11 cellular contexts compared by ENCODE assay signal in genomic region chr4:7462509-7462971, GRCh38. TPM values are rescaled to one million over a fixed set of nuclear protein-coding genes. Genes with fewer than 3 reads are reported as not detected.
DNase-seq lines count a peak whose midpoint lies in the region; ATAC-seq and TF ChIP-seq lines count a peak whose summit lies in the region.
"Had no signal": no experiment of that assay in that cellular context is flagged by ENCODE, and none has a peak within 500 bp of the region (broad histone marks: within the 10 kb centered on the region; RNA-seq: fewer than 3 reads in every experiment).

No MANE protein-coding gene starts in this region.

- no peak overlapping the region for H4K91ac ChIP-seq in mesenchymal stem cell (ENCODE audit: low read length)

- no peak overlapping the region for H2BK120ac ChIP-seq in mesenchymal stem cell (ENCODE audit: low read depth, low read length)

- no peak overlapping the region for H3K23ac ChIP-seq in mesenchymal stem cell (ENCODE audit: low read length in 2 of 2)

- H3K14ac ChIP-seq in mesenchymal stem cell (ENCODE audit: low read length in 2 of 2) = no peak overlapping the region

- ATAC-seq in GM21786 (IDR thresholded peaks at IDR 0.05; ENCODE audit: unreplicated experiment) (no peak), GM21825 (IDR thresholded peaks at IDR 0.05; ENCODE audit: unreplicated experiment) (no peak)

- WGBS in mesenchymal stem cell = 48% methylated on average over 11 of the region's 11 CpGs

- H4K8ac ChIP-seq in mesenchymal stem cell (ENCODE audit: low read length) = no peak overlapping the region

- H3K27me3 ChIP-seq in left ventricle myocardium inferior (ENCODE audit: low read depth) (peaks cover 17% of the 10 kb centered on the region), mesenchymal stem cell (ENCODE audit: control insufficient read depth in 1 of 2, insufficient read depth in 1 of 2, low read length in 2 of 2) (peaks cover 0 to 19% of the 10 kb centered on the region in 2 experiments)

- H3K36me3 ChIP-seq in left ventricle myocardium inferior = no peaks in the 10 kb centered on the region
- H3K36me3 ChIP-seq in mesenchymal stem cell (ENCODE audit: control insufficient read depth in 1 of 2, insufficient read depth in 2 of 2, low read depth in 1 of 2, low read length in 2 of 2) = no peaks in the 10 kb centered on the region

- intact Hi-C loops in left ventricle myocardium inferior (cut with micrococcal nuclease) = no loop called here

- H2BK12ac ChIP-seq in mesenchymal stem cell (ENCODE audit: low read length in 2 of 2) = no peak overlapping the region

- H2BK5ac ChIP-seq in mesenchymal stem cell (ENCODE audit: low read depth, low read length, poor library complexity, severe bottlenecking) = no peak overlapping the region

- no peak overlapping the region for H3K4me3 ChIP-seq in left ventricle myocardium inferior
- no peak overlapping the region for H3K4me3 ChIP-seq in mesenchymal stem cell (ENCODE audit: insufficient read depth in 1 of 2, low read depth in 1 of 2, low read length in 2 of 2)
- H3K4me3 ChIP-seq: PC-9 had no signal

- H3K4me1 ChIP-seq in left ventricle myocardium inferior (peaks cover 14% of the 10 kb centered on the region), mesenchymal stem cell (ENCODE audit: control insufficient read depth, insufficient read depth, low read depth, low read length) (peaks cover 18% of the 10 kb centered on the region)

- no peak overlapping the region for H3K4ac ChIP-seq in mesenchymal stem cell (ENCODE audit: low read depth in 1 of 2, low read length in 2 of 2)

- H3K9me3 ChIP-seq in left ventricle myocardium inferior (replicated peaks) (peaks cover 15% of the 10 kb centered on the region), mesenchymal stem cell (ENCODE audit: control insufficient read depth, low read length) (peaks cover 7% of the 10 kb centered on the region)

- no peak overlapping the region for H3K4me2 ChIP-seq in mesenchymal stem cell (ENCODE audit: low read length, poor library complexity, severe bottlenecking)
- H3K4me2 ChIP-seq: PC-9 had no signal

- no peak overlapping the region for H2AFZ ChIP-seq in mesenchymal stem cell (ENCODE audit: low read depth, low read length)
- H2AFZ ChIP-seq: PC-9 had no signal

- H2BK15ac ChIP-seq in mesenchymal stem cell (ENCODE audit: low read depth, poor library complexity, severe bottlenecking) = no peak overlapping the region

- TF ChIP-seq CTCF in left ventricle myocardium inferior (IDR thresholded peaks at IDR 0.05; ENCODE audit: borderline replicate concordance) = peak; percentile 54

- no peak overlapping the region for H2AK5ac ChIP-seq in mesenchymal stem cell (ENCODE audit: low read length, severe bottlenecking)

- no peak overlapping the region for H3K18ac ChIP-seq in mesenchymal stem cell (ENCODE audit: low read depth in 1 of 2, low read length in 2 of 2)

- DNase-seq in NCI-H146 (lab: John Stamatoyannopoulos, UW) (peak; percentile 6), NCI-H146 treated with DMSO at 0.1 percent for 48 hours (lab: John Stamatoyannopoulos, UW; ENCODE audit: unreplicated experiment) (no peak), RPMI7951 (ENCODE audit: low read depth) (peak; percentile 45), left ventricle myocardium inferior (peak; percentile 27), substantia nigra (lab: John Stamatoyannopoulos, UW) (peak in 42 of 49 donors; percentile 16 to 85 (median 48)), mesenchymal stem cell (no peak)
- DNase-seq: naive B cell had no signal

- no peak overlapping the region for H3K27ac ChIP-seq in left ventricle myocardium inferior (replicated peaks)
- peak overlapping the region; percentile 36 for H3K27ac ChIP-seq in substantia nigra (ENCODE audit: low read depth, low read length, poor library complexity, severe bottlenecking)
- no peak overlapping the region for H3K27ac ChIP-seq in mesenchymal stem cell (ENCODE audit: low read length, poor library complexity, severe bottlenecking)
- H3K27ac ChIP-seq: PC-9 had no signal

- no peaks in the 10 kb centered on the region for H3K79me1 ChIP-seq in mesenchymal stem cell (replicated peaks; ENCODE audit: low read length, poor library complexity, severe bottlenecking)

- no peak overlapping the region for H3K9ac ChIP-seq in mesenchymal stem cell (ENCODE audit: low read length)

RNA-seq across cellular contexts. Expression of gene PSAPL1, which starts 27.8 kb away (rescaled TPM):
- under 0.01 TPM in 1 of 2 replicates, not detected in the other for total RNA-seq in RPMI7951 (2014; rRNA removed; shearing (Covaris generic))
- not detected for total RNA-seq in left ventricle myocardium inferior
- not detected for polyA plus RNA-seq in mesenchymal stem cell (2013, experiment 1 of 2)
- polyA plus RNA-seq in mesenchymal stem cell (2013, experiment 2 of 2) = not detected
- total RNA-seq: subcutaneous adipose tissue had no signal

Comparison
In these comparisons a context has a peak if more than half of its experiments do, and no peak if none do; other contexts are left out.
1. DNase-seq: peak in NCI-H146 (single experiment), RPMI7951 (single experiment), left ventricle myocardium inferior (single experiment) and substantia nigra (42 of 49); none in NCI-H146 treated with DMSO at 0.1 percent for 48 hours (single experiment) and mesenchymal stem cell (single experiment).